In the genomic region with DNA sequence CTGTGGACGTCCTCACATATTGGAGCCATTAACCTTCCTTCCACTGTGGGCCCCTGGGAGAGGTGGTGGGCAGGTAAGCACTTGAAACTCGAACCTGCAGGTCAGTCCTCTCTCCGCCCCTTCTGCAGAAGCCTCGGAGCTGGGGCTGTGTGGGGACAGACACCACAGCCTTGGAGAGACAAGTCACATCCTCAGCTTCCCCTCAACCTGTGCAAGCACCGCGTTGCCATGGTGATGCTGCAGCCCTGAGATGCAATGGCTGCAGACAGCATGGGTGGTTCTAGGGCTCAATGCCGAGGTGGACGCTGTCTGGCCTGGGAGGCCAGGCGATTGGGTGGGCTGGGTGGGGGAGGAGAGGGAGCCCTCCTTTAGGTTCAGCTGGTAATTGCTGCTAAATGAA, we compare ENCODE assay signal across 1 cellular context.
TF ChIP-seq lines count a peak whose summit lies in the region.

No MANE protein-coding gene starts in this region.

TF ChIP-seq in GM23338, 12 proteins besides CTCF, POLR2A, EP300 and RAD21 (continued from another document):
- TF ChIP-seq POLR2AphosphoS5 (IDR thresholded peaks at IDR 0.05; ENCODE audit: low read depth) (no peak), ZNF114 (CRISPR knock-in tag; IDR thresholded peaks at IDR 0.05) (no peak)
